9 cellular contexts compared by ENCODE assay signal in genomic region chr10:13298748-13299436, GRCh38. TPM values are rescaled to one million over a fixed set of nuclear protein-coding genes. Genes with fewer than 3 reads are reported as not detected.
A peak's percentile ranks its signal among the peaks of the same experiment; 100 is the strongest.
DNase-seq lines count a peak whose midpoint lies in the region; ATAC-seq and TF ChIP-seq lines count a peak whose summit lies in the region.
"Had no signal": no experiment of that assay in that cellular context is flagged by ENCODE, and none has a peak within 500 bp of the region (broad histone marks: within the 10 kb centered on the region; RNA-seq: fewer than 3 reads in every experiment).

No MANE protein-coding gene starts in this region.

- H3K27me3 Mint-ChIP-seq in activated CD4-positive, alpha-beta memory T cell treated with anti-CD3 and anti-CD28 coated beads for 36 hours: no peaks in the 10 kb centered on the region

- H3K9me3 ChIP-seq in spleen: no peaks in the 10 kb centered on the region

- no peaks in the 10 kb centered on the region for H3K9me3 Mint-ChIP-seq in activated CD4-positive, alpha-beta memory T cell treated with anti-CD3 and anti-CD28 coated beads for 36 hours

- no peak for ATAC-seq in HG02759 (IDR thresholded peaks at IDR 0.05; ENCODE audit: unreplicated experiment)

- H3K27me3 ChIP-seq in spleen (replicated peaks in 1 of 7): no peaks in the 10 kb centered on the region
- H3K27me3 ChIP-seq: foreskin keratinocyte had no signal

- H3K4me1 ChIP-seq in spleen: peaks cover 14 to 43% (median 32%) of the 10 kb centered on the region in 6 donors
- H3K4me1 ChIP-seq: foreskin keratinocyte had no signal

- no peak for DNase-seq in HEK293T (ENCODE audit: extremely low spot score)
- DNase-seq in activated CD4-positive, alpha-beta memory T cell treated with anti-CD3 and anti-CD28 coated beads for 36 hours: no peak
- peak; percentile 9 for DNase-seq in spleen
- DNase-seq in activated gamma-delta T cell treated with Interleukin-2 at 50 U/mL for 16 hours: no peak
- no peak for DNase-seq in hepatic stellate cell (ENCODE audit: low spot score)
- DNase-seq in NOMO-1 treated with dmso at 0.1 percent for 144 hours (lab: John Stamatoyannopoulos, UW; ENCODE audit: unreplicated experiment): no peak

- H3K36me3 ChIP-seq in spleen: peaks cover 0 to 16% (median 0%) of the 10 kb centered on the region in 6 donors

- no peak for TF ChIP-seq POLR2A in spleen (IDR thresholded peaks at IDR 0.05)

- POLR2A ChIA-PET in HEK293T (lab: Yijun Ruan, JAX): interaction anchor here (0.6 to 2.5 kb wide), 5 partner anchors 8 to 138 kb away, joined by 3 to 13 read pairs (median 5); partner anchors contain the start of gene MCM10
- POLR2A ChIA-PET in activated CD4-positive, alpha-beta memory T cell treated with anti-CD3 and anti-CD28 coated beads for 36 hours (lab: Charles Lee): interaction anchor here (1.7 kb wide), 1 partner anchor 50 kb away, joined by 5 read pairs; no protein-coding TSS in a partner anchor

- no peak for TF ChIP-seq CTCF in spleen (IDR thresholded peaks at IDR 0.05 in 8 of 11, conservative IDR thresholded peaks at IDR 0.05 in 3 of 11)

- H3K4me3 Mint-ChIP-seq in activated CD4-positive, alpha-beta memory T cell treated with anti-CD3 and anti-CD28 coated beads for 36 hours: peak overlapping the region; percentile 69

- CTCF ChIA-PET in HEK293T (lab: Yijun Ruan, JAX): no interaction called here
- CTCF ChIA-PET in activated CD4-positive, alpha-beta memory T cell treated with anti-CD3 and anti-CD28 coated beads for 36 hours (lab: Charles Lee): no interaction called here

- H3K4me3 ChIP-seq in iPS-11a (ENCODE audit: low read depth, low read length) (peak overlapping the region; percentile 43), spleen (peak overlapping the region; percentile 63 to 90 (median 69))

- peaks cover 3% of the 10 kb centered on the region for H3K36me3 Mint-ChIP-seq in activated CD4-positive, alpha-beta memory T cell treated with anti-CD3 and anti-CD28 coated beads for 36 hours

- intact Hi-C loops in activated CD4-positive, alpha-beta memory T cell treated with anti-CD3 and anti-CD28 coated beads for 36 hours (cut with micrococcal nuclease): no loop called here
- intact Hi-C loops in spleen (cut with DNase I; ENCODE audit: low total_unique reads): loop anchor here (10.0 kb wide), 1 partner anchor 134 kb away; the partner anchor contains the start of gene MCM10

- no peak overlapping the region for H3K27ac Mint-ChIP-seq in activated CD4-positive, alpha-beta memory T cell treated with anti-CD3 and anti-CD28 coated beads for 36 hours

- peak overlapping the region; percentile 93 to 98 (median 95) for H3K27ac ChIP-seq in spleen

- WGBS in spleen, 5 donors: 49 to 55% (median 51%) methylated on average over 18 to 20 of the region's 20 CpGs

- H3K4me1 Mint-ChIP-seq in activated CD4-positive, alpha-beta memory T cell treated with anti-CD3 and anti-CD28 coated beads for 36 hours (ENCODE audit: low read depth): peaks cover 16% of the 10 kb centered on the region

TF ChIP-seq in HEK293T, 16 proteins besides CTCF, POLR2A, EP300 and RAD21:
- TF ChIP-seq L3MBTL2 (conservative IDR thresholded peaks at IDR 0.05) (no peak), FOXK2 (IDR thresholded peaks at IDR 0.05) (no peak), ZNF384 (IDR thresholded peaks at IDR 0.05) (peak; percentile 63; the same call in 1 of the 2 replicates), SUZ12 (IDR thresholded peaks at IDR 0.05) (no peak), BHLHE40 (IDR thresholded peaks at IDR 0.05; ENCODE audit: borderline replicate concordance) (no peak), ARNT (IDR thresholded peaks at IDR 0.05) (no peak), HDGF (IDR thresholded peaks at IDR 0.05; ENCODE audit: borderline replicate concordance) (no peak), NFRKB (IDR thresholded peaks at IDR 0.05) (no peak), FOXM1 (IDR thresholded peaks at IDR 0.05; ENCODE audit: borderline replicate concordance) (no peak)

RNA-seq across cellular contexts. Expression of gene PHYH, which starts 1.0 kb away (rescaled TPM):
- total RNA-seq in activated CD4-positive, alpha-beta memory T cell treated with anti-CD3 and anti-CD28 coated beads for 36 hours: 10 to 100 TPM; 14.9 to 15.4 TPM
- total RNA-seq in spleen: 10 to 100 TPM in 6 of 7 donors, 1 to 10 TPM in 1; 9.8 to 30.5 (median 14.7) TPM
- polyA plus RNA-seq in spleen: 10 to 100 TPM; 10.6 to 22.4 (median 12.5) TPM

RNA-seq across cellular contexts. Expression of gene SEPHS1, which starts 49.2 kb away (rescaled TPM):
- total RNA-seq in activated CD4-positive, alpha-beta memory T cell treated with anti-CD3 and anti-CD28 coated beads for 36 hours: 10 to 100 TPM; 57.2 to 57.6 TPM
- total RNA-seq in spleen: 10 to 100 TPM; 25.2 to 44.0 (median 31.4) TPM
- polyA plus RNA-seq in spleen: 10 to 100 TPM; 15.4 to 23.5 (median 19.0) TPM
